Comparison of ENCODE assay signal across 7 cellular contexts in genomic region chr19:14798760-14799159, GRCh38. TPM values are rescaled to one million over a fixed set of nuclear protein-coding genes. Genes with fewer than 3 reads are reported as not detected.
"Had no signal": no experiment of that assay in that cellular context is flagged by ENCODE, and none has a peak within 500 bp of the region (broad histone marks: within the 10 kb centered on the region; RNA-seq: fewer than 3 reads in every experiment).

No MANE protein-coding gene starts in this region.

- H3K27ac Mint-ChIP-seq: GM23338, H9 had no signal

- H2AFZ ChIP-seq: GM23338 had no signal

- H3K4me2 ChIP-seq: GM23338 had no signal

- DNase-seq: H9, HCEC 1CT, IMR-90, KBM-7 had no signal

- H3K4me1 Mint-ChIP-seq: GM23338, H9 had no signal

- H3K4me3 ChIP-seq: GM23338 had no signal

- H3K4me3 Mint-ChIP-seq: GM23338, H9 had no signal

RNA-seq across cellular contexts. Expression of gene ADGRE2, which starts 20.4 kb away (rescaled TPM):
- total RNA-seq: HT-29, IMR-90 had no signal

RNA-seq across cellular contexts. Expression of gene OR7A5, which starts 36.2 kb away (rescaled TPM):
- total RNA-seq: GM23338, H1, H9, HT-29, IMR-90 had no signal

RNA-seq across cellular contexts. Expression of gene OR7C1, which starts 36.2 kb away (rescaled TPM):
- total RNA-seq: GM23338, H1, H9, HT-29, IMR-90 had no signal

RNA-seq across cellular contexts. Expression of gene OR7A10, which starts 50.0 kb away (rescaled TPM):
- total RNA-seq: GM23338, H1, H9, HT-29, IMR-90 had no signal
